In the genomic region with DNA sequence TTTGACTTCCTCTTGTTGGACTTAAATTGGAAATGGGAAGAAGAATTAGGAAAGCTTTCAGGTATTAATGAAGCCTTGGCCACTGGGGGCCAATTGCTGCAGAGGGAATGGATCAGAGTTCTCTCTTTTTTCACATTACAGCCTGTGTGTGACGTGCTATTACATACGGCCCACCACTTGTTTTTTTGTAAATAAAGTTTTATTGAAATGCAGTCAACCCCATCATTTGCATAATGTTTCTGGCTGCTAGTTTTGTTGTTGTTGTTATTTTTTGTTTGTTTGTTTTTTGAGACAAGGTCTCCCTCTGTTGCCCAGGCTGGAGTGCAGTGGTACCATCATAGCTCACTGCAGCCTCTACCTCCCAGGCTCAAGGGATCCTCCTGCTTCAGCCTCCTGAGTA, we compare ENCODE assay signal across 1 cellular context.
TF ChIP-seq lines count a peak whose summit lies in the region.

No MANE protein-coding gene starts in this region.

TF ChIP-seq in HepG2, 621 proteins besides CTCF, POLR2A, EP300 and RAD21 (continued from another document):
- TF ChIP-seq, protein P1, sequence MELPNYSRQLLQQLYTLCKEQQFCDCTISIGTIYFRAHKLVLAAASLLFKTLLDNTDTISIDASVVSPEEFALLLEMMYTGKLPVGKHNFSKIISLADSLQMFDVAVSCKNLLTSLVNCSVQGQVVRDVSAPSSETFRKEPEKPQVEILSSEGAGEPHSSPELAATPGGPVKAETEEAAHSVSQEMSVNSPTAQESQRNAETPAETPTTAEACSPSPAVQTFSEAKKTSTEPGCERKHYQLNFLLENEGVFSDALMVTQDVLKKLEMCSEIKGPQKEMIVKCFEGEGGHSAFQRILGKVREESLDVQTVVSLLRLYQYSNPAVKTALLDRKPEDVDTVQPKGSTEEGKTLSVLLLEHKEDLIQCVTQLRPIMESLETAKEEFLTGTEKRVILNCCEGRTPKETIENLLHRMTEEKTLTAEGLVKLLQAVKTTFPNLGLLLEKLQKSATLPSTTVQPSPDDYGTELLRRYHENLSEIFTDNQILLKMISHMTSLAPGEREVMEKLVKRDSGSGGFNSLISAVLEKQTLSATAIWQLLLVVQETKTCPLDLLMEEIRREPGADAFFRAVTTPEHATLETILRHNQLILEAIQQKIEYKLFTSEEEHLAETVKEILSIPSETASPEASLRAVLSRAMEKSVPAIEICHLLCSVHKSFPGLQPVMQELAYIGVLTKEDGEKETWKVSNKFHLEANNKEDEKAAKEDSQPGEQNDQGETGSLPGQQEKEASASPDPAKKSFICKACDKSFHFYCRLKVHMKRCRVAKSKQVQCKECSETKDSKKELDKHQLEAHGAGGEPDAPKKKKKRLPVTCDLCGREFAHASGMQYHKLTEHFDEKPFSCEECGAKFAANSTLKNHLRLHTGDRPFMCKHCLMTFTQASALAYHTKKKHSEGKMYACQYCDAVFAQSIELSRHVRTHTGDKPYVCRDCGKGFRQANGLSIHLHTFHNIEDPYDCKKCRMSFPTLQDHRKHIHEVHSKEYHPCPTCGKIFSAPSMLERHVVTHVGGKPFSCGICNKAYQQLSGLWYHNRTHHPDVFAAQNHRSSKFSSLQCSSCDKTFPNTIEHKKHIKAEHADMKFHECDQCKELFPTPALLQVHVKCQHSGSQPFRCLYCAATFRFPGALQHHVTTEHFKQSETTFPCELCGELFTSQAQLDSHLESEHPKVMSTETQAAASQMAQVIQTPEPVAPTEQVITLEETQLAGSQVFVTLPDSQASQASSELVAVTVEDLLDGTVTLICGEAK (IDR thresholded peaks at IDR 0.05) = peak; percentile 45
- TF ChIP-seq, protein P1 (CRISPR knock-in tag; IDR thresholded peaks at IDR 0.05) = no peak
- TF ChIP-seq AKAP8 (CRISPR knock-in tag; IDR thresholded peaks at IDR 0.05) (no peak), ZNF687 (CRISPR knock-in tag; IDR thresholded peaks at IDR 0.05) (no peak), ZSCAN20 (CRISPR knock-in tag; IDR thresholded peaks at IDR 0.05; ENCODE audit: borderline replicate concordance) (no peak)
